In genomic region chr1:226134170-226135058, GRCh38 we compare ENCODE assay signal across 10 cellular contexts. TPM values are rescaled to one million over a fixed set of nuclear protein-coding genes. Genes with fewer than 3 reads are reported as not detected.
DNase-seq lines count a peak whose midpoint lies in the region; ATAC-seq and TF ChIP-seq lines count a peak whose summit lies in the region.
"Had no signal": no experiment of that assay in that cellular context is flagged by ENCODE, and none has a peak within 500 bp of the region (broad histone marks: within the 10 kb centered on the region; RNA-seq: fewer than 3 reads in every experiment).

No MANE protein-coding gene starts in this region.

- peak overlapping the region in 2 of 5 experiments; percentile 8 to 20 for H3K4me3 Mint-ChIP-seq in brain
- no peak overlapping the region for H3K4me3 Mint-ChIP-seq in immature natural killer cell
- H3K4me3 Mint-ChIP-seq: HFFc6 had no signal

- intact Hi-C loops in mucosa of descending colon (cut with DNase I, micrococcal nuclease), result no loop called here
- intact Hi-C loops in testis (cut with DNase I; ENCODE audit: low total_unique reads), result loop anchor here (10.0 kb wide), 1 partner anchor 60 kb away; no protein-coding TSS in a partner anchor

- H3K4me3 ChIP-seq in mucosa of descending colon (no peak overlapping the region), testis (no peak overlapping the region)

- ATAC-seq in mucosa of descending colon, result peak; percentile 12

- 64 to 76% methylated on average over 14 to 16 of the region's 16 CpGs for WGBS in testis, 2 donors

- H3K4me1 Mint-ChIP-seq in brain (peaks cover 6% of the 10 kb centered on the region), immature natural killer cell (no peaks in the 10 kb centered on the region)

- H3K4me1 ChIP-seq in mucosa of descending colon (ENCODE audit: low read depth) (peaks cover 40% of the 10 kb centered on the region), testis (peaks cover 12% of the 10 kb centered on the region)

- H3K36me3 Mint-ChIP-seq in brain (no peaks in the 10 kb centered on the region), immature natural killer cell (no peaks in the 10 kb centered on the region)

- H3K36me3 ChIP-seq in mucosa of descending colon (ENCODE audit: low read depth), result no peaks in the 10 kb centered on the region
- no peaks in the 10 kb centered on the region for H3K36me3 ChIP-seq in testis (ENCODE audit: low read depth, missing control alignments)

- peak; percentile 38 for DNase-seq in activated CD8-positive, alpha-beta memory T cell treated with anti-CD3 and anti-CD28 coated beads for 24 hours
- DNase-seq in activated CD8-positive, alpha-beta memory T cell treated with anti-CD3 and anti-CD28 coated beads, Interleukin-2, amount 50 U/mL, for 4 hours, result no peak
- DNase-seq in mucosa of descending colon (no peak), testis (peak; percentile 7), HUDEP-2 (lab: John Stamatoyannopoulos, UW; ENCODE audit: unreplicated experiment in 76 of 76) (no peak), immature natural killer cell (no peak), GM19240 (ENCODE audit: insufficient read length, low spot score) (no peak)
- DNase-seq: activated naive CD4-positive, alpha-beta T cell treated with Interleukin-2 at 50 U/mL for 16 hours; HFFc6 had no signal

- TF ChIP-seq CTCF in brain (conservative IDR thresholded peaks at IDR 0.05) (no peak), mucosa of descending colon (IDR thresholded peaks at IDR 0.05) (no peak), testis (IDR thresholded peaks at IDR 0.05) (no peak)

- H3K9me3 Mint-ChIP-seq in brain (peaks cover 0 to 2% (median 0%) of the 10 kb centered on the region in 5 experiments), immature natural killer cell (no peaks in the 10 kb centered on the region)
- H3K9me3 Mint-ChIP-seq: HFFc6 had no signal

- H3K9me3 ChIP-seq in mucosa of descending colon (no peaks in the 10 kb centered on the region), testis (no peaks in the 10 kb centered on the region)

- TF ChIP-seq POLR2A in testis (IDR thresholded peaks at IDR 0.05), result no peak

- peak overlapping the region in 4 of 5 experiments; percentile 52 to 80 (median 70) for H3K27ac Mint-ChIP-seq in brain
- H3K27ac Mint-ChIP-seq in immature natural killer cell, result no peak overlapping the region
- H3K27ac Mint-ChIP-seq: HFFc6 had no signal

- H3K27me3 ChIP-seq in testis, result no peaks in the 10 kb centered on the region

- H3K27ac ChIP-seq in testis, result no peak overlapping the region

- H3K27me3 Mint-ChIP-seq in brain (no peaks in the 10 kb centered on the region), immature natural killer cell (ENCODE audit: low read depth in 3 of 3) (peaks cover 0 to 3% (median 1%) of the 10 kb centered on the region in 3 donors)

RNA-seq across cellular contexts. Expression of gene ACBD3, which starts 52.1 kb away (rescaled TPM):
- polyA plus RNA-seq in brain (ENCODE audit: insufficient read depth, low read depth, low replicate concordance) (13.7 TPM), testis (ENCODE audit: insufficient read depth, low read depth, low replicate concordance) (32.9 TPM), immature natural killer cell (10 to 100 TPM in 2 of 3 donors, 1 to 10 TPM in 1; 4.8 to 23.2 (median 11.2) TPM)
- total RNA-seq in mucosa of descending colon (10 to 100 TPM; 36.6 to 49.9 (median 48.0) TPM), testis (10 to 100 TPM; 50.6 to 57.9 TPM)

Comparison
In these comparisons a context has a peak if more than half of its experiments do, and no peak if none do; other contexts are left out.
1. DNase-seq: peak in activated CD8-positive, alpha-beta memory T cell treated with anti-CD3 and anti-CD28 coated beads for 24 hours (single experiment) and testis (single experiment); none in activated CD8-positive, alpha-beta memory T cell treated with anti-CD3 and anti-CD28 coated beads, Interleukin-2, amount 50 U/mL, for 4 hours (single experiment), mucosa of descending colon (0 of 3), HUDEP-2 (0 of 76), immature natural killer cell (0 of 3) and GM19240 (single experiment).
2. H3K27ac Mint-ChIP-seq: peak in brain (4 of 5); none in immature natural killer cell (0 of 6).